1 cellular context compared by ENCODE assay signal in genomic region chr14:69038449-69039286, GRCh38.
A peak's percentile ranks its signal among the peaks of the same experiment; 100 is the strongest.
TF ChIP-seq lines count a peak whose summit lies in the region.

No MANE protein-coding gene starts in this region.

TF ChIP-seq in HEK293, 187 proteins besides CTCF, POLR2A, EP300 and RAD21 (continued from another document):
- TF ChIP-seq ZNF433 (tag by site-specific recombination; IDR thresholded peaks at IDR 0.05; ENCODE audit: low read depth), result no peak
- no peak for TF ChIP-seq ZNF48 (tag by site-specific recombination; IDR thresholded peaks at IDR 0.05)
- TF ChIP-seq ZNF660 (tag by site-specific recombination; IDR thresholded peaks at IDR 0.05), result peak; percentile 83; the same call in 1 of the 2 replicates
- TF ChIP-seq ZNF629 (tag by site-specific recombination; IDR thresholded peaks at IDR 0.05), result peak; percentile 93
- TF ChIP-seq KLF8 (tag by site-specific recombination; IDR thresholded peaks at IDR 0.05), result no peak
- no peak for TF ChIP-seq ZNF791 (tag by site-specific recombination; IDR thresholded peaks at IDR 0.05)
- no peak for TF ChIP-seq ZFP69B (tag by site-specific recombination; IDR thresholded peaks at IDR 0.05)
- TF ChIP-seq ZNF341 (tag by site-specific recombination; IDR thresholded peaks at IDR 0.05; ENCODE audit: low read depth), result peak; percentile 52
- 0 out of 2 replicates have a peak, but pooled peaks have one; percentile 44 for TF ChIP-seq ZNF24 (tag by site-specific recombination; IDR thresholded peaks at IDR 0.05)
- 0 out of 2 replicates have a peak, but pooled peaks have one; percentile 16 for TF ChIP-seq IKZF3 (tag by site-specific recombination; IDR thresholded peaks at IDR 0.05)
- TF ChIP-seq WT1 (tag by site-specific recombination; IDR thresholded peaks at IDR 0.05), result peak; percentile 81
- no peak for TF ChIP-seq BCL11B (tag by site-specific recombination; IDR thresholded peaks at IDR 0.05; ENCODE audit: low read depth)
- TF ChIP-seq ZNF624 (tag by site-specific recombination; IDR thresholded peaks at IDR 0.05), result no peak
- TF ChIP-seq ZNF600 (tag by site-specific recombination; IDR thresholded peaks at IDR 0.05), result peak; percentile 66
- peak; percentile 67; the same call in 1 of the 2 replicates for TF ChIP-seq ZNF558 (tag by site-specific recombination; IDR thresholded peaks at IDR 0.05)
- 0 out of 2 replicates have a peak, but pooled peaks have one; percentile 52 for TF ChIP-seq GLIS2 (tag by site-specific recombination; IDR thresholded peaks at IDR 0.05)
- TF ChIP-seq ZNF366 (tag by site-specific recombination; conservative IDR thresholded peaks at IDR 0.05), result peak; percentile 61
- 0 out of 2 replicates have a peak, but pooled peaks have one; percentile 10 for TF ChIP-seq PRDM1 (tag by site-specific recombination; IDR thresholded peaks at IDR 0.05)
- no peak for TF ChIP-seq ZSCAN16 (tag by site-specific recombination; IDR thresholded peaks at IDR 0.05)
- TF ChIP-seq PATZ1 (tag by site-specific recombination; IDR thresholded peaks at IDR 0.05), result 0 out of 2 replicates have a peak, but pooled peaks have one; percentile 31
- TF ChIP-seq ZNF324 (tag by site-specific recombination; IDR thresholded peaks at IDR 0.05), result 0 out of 2 replicates have a peak, but pooled peaks have one; percentile 58
- TF ChIP-seq ZNF843 (tag by site-specific recombination; IDR thresholded peaks at IDR 0.05), result 0 out of 2 replicates have a peak, but pooled peaks have one; percentile 31
- TF ChIP-seq TRIM28 (IDR thresholded peaks at IDR 0.05; ENCODE audit: borderline replicate concordance, low read length), result no peak
- TF ChIP-seq ZNF501 (tag by site-specific recombination; IDR thresholded peaks at IDR 0.05), result no peak
- no peak for TF ChIP-seq ZNF449 (tag by site-specific recombination; IDR thresholded peaks at IDR 0.05)
- TF ChIP-seq ZNF398 (tag by site-specific recombination; IDR thresholded peaks at IDR 0.05), result peak; percentile 64
- TF ChIP-seq OSR2 (tag by site-specific recombination; IDR thresholded peaks at IDR 0.05), result 0 out of 2 replicates have a peak, but pooled peaks have one; percentile 42
- TF ChIP-seq ZNF391 (tag by site-specific recombination; IDR thresholded peaks at IDR 0.05; ENCODE audit: borderline replicate concordance, low read depth), result no peak
- TF ChIP-seq ZBTB48 (tag by site-specific recombination; IDR thresholded peaks at IDR 0.05), result 0 out of 2 replicates have a peak, but pooled peaks have one; percentile 31
- 0 out of 2 replicates have a peak, but pooled peaks have one; percentile 43 for TF ChIP-seq KLF16 (tag by site-specific recombination; IDR thresholded peaks at IDR 0.05)
- no peak for TF ChIP-seq PRDM4 (tag by site-specific recombination; IDR thresholded peaks at IDR 0.05)
- TF ChIP-seq ZNF184 (tag by site-specific recombination; IDR thresholded peaks at IDR 0.05), result 0 out of 2 replicates have a peak, but pooled peaks have one; percentile 14
- TF ChIP-seq SP7 (tag by site-specific recombination; IDR thresholded peaks at IDR 0.05), result peak; percentile 85
- TF ChIP-seq SETDB1 (IDR thresholded peaks at IDR 0.05; ENCODE audit: insufficient read length, low read length), result no peak
- TF ChIP-seq ZNF394 (tag by site-specific recombination; IDR thresholded peaks at IDR 0.05; ENCODE audit: borderline replicate concordance), result no peak
- peak; percentile 66 for TF ChIP-seq ZEB2 (tag by site-specific recombination; IDR thresholded peaks at IDR 0.05)
- TF ChIP-seq HOXC10 (CRISPR knock-in tag; IDR thresholded peaks at IDR 0.05), result no peak
- peak; percentile 83 for TF ChIP-seq KLF17 (tag by site-specific recombination; IDR thresholded peaks at IDR 0.05)
- TF ChIP-seq RBAK (tag by site-specific recombination; IDR thresholded peaks at IDR 0.05), result no peak
- peak; percentile 39; the same call in 1 of the 2 replicates for TF ChIP-seq FEZF1 (tag by site-specific recombination; IDR thresholded peaks at IDR 0.05)
- peak; percentile 96 for TF ChIP-seq ZIC2 (tag by site-specific recombination; IDR thresholded peaks at IDR 0.05)
- no peak for TF ChIP-seq ZNF571 (tag by site-specific recombination; IDR thresholded peaks at IDR 0.05)
- no peak for TF ChIP-seq ZBTB26 (tag by site-specific recombination; optimal IDR thresholded peaks at IDR 0.05)
- TF ChIP-seq ZNF704 (tag by site-specific recombination; IDR thresholded peaks at IDR 0.05), result no peak
- no peak for TF ChIP-seq MZF1 (tag by site-specific recombination; IDR thresholded peaks at IDR 0.05; ENCODE audit: borderline replicate concordance)
TF ChIP-seq in HEK293: peak in this region for 40.
